In genomic region chr17:35486920-35487727, GRCh38 we compare ENCODE assay signal across 8 cellular contexts. TPM values are rescaled to one million over a fixed set of nuclear protein-coding genes. Genes with fewer than 3 reads are reported as not detected.
DNase-seq lines count a peak whose midpoint lies in the region; ATAC-seq lines count a peak whose summit lies in the region.

No MANE protein-coding gene starts in this region.

- ATAC-seq in HG03457 (IDR thresholded peaks at IDR 0.05; ENCODE audit: unreplicated experiment): no peak

- H3K9ac ChIP-seq in HUES48 (ENCODE audit: low read depth, low read length) (no peak overlapping the region), mucosa of stomach (ENCODE audit: low read length) (peak overlapping the region; percentile 75)

- H3K9me3 ChIP-seq in HUES48 (ENCODE audit: control insufficient read depth, insufficient read depth, low read length) (no peaks in the 10 kb centered on the region), mucosa of stomach (ENCODE audit: control insufficient read depth, low read length) (no peaks in the 10 kb centered on the region)

- DNase-seq in Daoy (ENCODE audit: low read depth): peak; percentile 75
- DNase-seq in activated CD4-positive, alpha-beta T cell treated with anti-CD3 and anti-CD28 coated beads, Interleukin-2, amount 50 U/mL, for 1 hour: peak; percentile 70
- peak; percentile 61 for DNase-seq in effector CD4-positive, alpha-beta T cell
- DNase-seq in stimulated activated CD8-positive, alpha-beta memory T cell treated with anti-CD3 and anti-CD28 coated beads, Interleukin-7, amount 100 ng/mL, for 1 hour (ENCODE audit: low read depth in 2 of 2): peak; percentile 48 to 53
- DNase-seq in NCI-H2171 treated with DMSO at 0.1 percent for 48 hours (lab: John Stamatoyannopoulos, UW): no peak

- H3K27me3 ChIP-seq in HUES48 (ENCODE audit: control insufficient read depth, insufficient read depth, low read length) (peaks cover 95% of the 10 kb centered on the region), mucosa of stomach (ENCODE audit: control insufficient read depth, insufficient read depth, low read length) (peaks cover 51% of the 10 kb centered on the region)

- H3K36me3 ChIP-seq in HUES48 (ENCODE audit: control insufficient read depth, insufficient read depth, low read length) (no peaks in the 10 kb centered on the region), mucosa of stomach (ENCODE audit: control insufficient read depth, insufficient read depth, low read length) (no peaks in the 10 kb centered on the region)

- H3K4me1 ChIP-seq in HUES48 (ENCODE audit: control insufficient read depth, insufficient read depth, low read length): peaks cover 10% of the 10 kb centered on the region
- peaks cover 9% of the 10 kb centered on the region for H3K4me1 ChIP-seq in mucosa of stomach (ENCODE audit: control insufficient read depth, insufficient read depth, low read length)

- H3K4me3 ChIP-seq in HUES48 (ENCODE audit: low read depth, low read length) (peak overlapping the region; percentile 50), mucosa of stomach (ENCODE audit: low read length) (peak overlapping the region; percentile 52)

- no peak overlapping the region for H3K27ac ChIP-seq in HUES48 (ENCODE audit: low read depth, low read length)

RNA-seq across cellular contexts. Expression of gene SLFN13, which starts 38.6 kb away (rescaled TPM):
- total RNA-seq in Daoy (2014; rRNA removed; shearing (Covaris generic)): 0.86 and 2.3 TPM in 2 replicates

RNA-seq across cellular contexts. Expression of gene SLFN12L, which starts 50.4 kb away (rescaled TPM):
- 0.91 and 1.1 TPM in 2 replicates for total RNA-seq in Daoy (2014; rRNA removed; shearing (Covaris generic))

RNA-seq across cellular contexts. Expression of gene SLFN12, which starts 54.8 kb away (rescaled TPM):
- 21.4 and 24.3 TPM in 2 replicates for total RNA-seq in Daoy (2014; rRNA removed; shearing (Covaris generic))
